ENCODE assay signal across 9 cellular contexts in the genomic region with DNA sequence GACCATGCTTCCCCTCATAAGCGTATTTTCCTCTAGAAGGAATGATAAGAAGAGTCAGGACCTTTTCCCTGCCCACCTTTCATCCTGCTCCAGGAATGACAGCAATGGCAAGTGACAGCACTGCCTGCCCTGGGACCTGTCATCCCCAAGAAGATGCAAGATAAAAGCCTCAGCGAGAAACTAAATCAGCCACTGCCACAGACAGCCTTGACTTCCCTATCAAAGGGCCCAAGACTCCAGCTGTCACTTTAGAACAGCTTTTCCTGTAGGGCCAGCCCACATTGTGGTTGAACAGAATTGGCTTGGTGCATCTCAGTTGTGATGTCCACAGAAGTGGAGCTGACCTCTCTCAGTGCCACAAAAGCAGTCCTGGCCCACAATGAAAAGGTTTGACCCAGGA. TPM values are rescaled to one million over a fixed set of nuclear protein-coding genes. Genes with fewer than 3 reads are reported as not detected.
DNase-seq lines count a peak whose midpoint lies in the region; ATAC-seq and TF ChIP-seq lines count a peak whose summit lies in the region.
"Had no signal": no experiment of that assay in that cellular context is flagged by ENCODE, and none has a peak within 500 bp of the region (broad histone marks: within the 10 kb centered on the region; RNA-seq: fewer than 3 reads in every experiment).

No MANE protein-coding gene starts in this region.

- no peak for ATAC-seq in activated B cell treated with CpG ODN at 0.5 μM for 24 hours (ENCODE audit: low read depth)

- H3K27me3 ChIP-seq in tibial nerve, result no peaks in the 10 kb centered on the region

- no peak for DNase-seq in activated naive CD4-positive, alpha-beta T cell treated with anti-CD3 and anti-CD28 coated beads, Interleukin-2, amount 10 ng/mL, durations not matched to agents 7 days and 5 days
- no peak for DNase-seq in activated naive CD4-positive, alpha-beta T cell treated with Interleukin-2 at 50 U/mL for 16 hours
- no peak for DNase-seq in activated B cell treated with CpG ODN at 0.5 μM for 24 hours
- DNase-seq in immature natural killer cell, result no peak
- no peak for DNase-seq in tibial nerve (ENCODE audit: low spot score in 2 of 2)
- DNase-seq in NCI-H1105 (lab: John Stamatoyannopoulos, UW), result no peak
- DNase-seq in NCI-H526 (lab: John Stamatoyannopoulos, UW), result no peak
- DNase-seq in HCEC 1CT, result no peak

- peak overlapping the region; percentile 99 for H3K4me3 Mint-ChIP-seq in activated naive CD4-positive, alpha-beta T cell treated with anti-CD3 and anti-CD28 coated beads, Interleukin-2, amount 10 ng/mL, durations not matched to agents 7 days and 5 days
- H3K4me3 Mint-ChIP-seq in activated B cell treated with CpG ODN at 0.5 μM for 24 hours (peak overlapping the region; percentile 99), immature natural killer cell (peak overlapping the region; percentile 95 to 98 (median 98))

- POLR2A ChIA-PET in activated B cell treated with CpG ODN at 0.5 μM for 24 hours (lab: Charles Lee), result interaction anchor here (0.7 to 4.0 kb wide), 11 partner anchors 26 to 1412 kb away, joined by 3 to 25 read pairs (median 4); a partner anchor contains a TSS

- H3K27ac Mint-ChIP-seq in activated naive CD4-positive, alpha-beta T cell treated with anti-CD3 and anti-CD28 coated beads, Interleukin-2, amount 10 ng/mL, durations not matched to agents 7 days and 5 days, result peak overlapping the region; percentile 97
- peak overlapping the region; percentile 97 for H3K27ac Mint-ChIP-seq in activated B cell treated with CpG ODN at 0.5 μM for 24 hours
- peak overlapping the region; percentile 95 to 99 (median 98) for H3K27ac Mint-ChIP-seq in immature natural killer cell

- peaks cover 29% of the 10 kb centered on the region for H3K36me3 Mint-ChIP-seq in activated naive CD4-positive, alpha-beta T cell treated with anti-CD3 and anti-CD28 coated beads, Interleukin-2, amount 10 ng/mL, durations not matched to agents 7 days and 5 days
- H3K36me3 Mint-ChIP-seq in activated B cell treated with CpG ODN at 0.5 μM for 24 hours (ENCODE audit: low read depth) (peaks cover 42% of the 10 kb centered on the region), immature natural killer cell (peaks cover 0 to 4% (median 3%) of the 10 kb centered on the region in 3 donors)

- peaks cover 0 to 54% (median 43%) of the 10 kb centered on the region in 4 donors for H3K4me1 ChIP-seq in tibial nerve

- H3K9me3 Mint-ChIP-seq in activated naive CD4-positive, alpha-beta T cell treated with anti-CD3 and anti-CD28 coated beads, Interleukin-2, amount 10 ng/mL, durations not matched to agents 7 days and 5 days, result no peaks in the 10 kb centered on the region
- H3K9me3 Mint-ChIP-seq in activated B cell treated with CpG ODN at 0.5 μM for 24 hours (no peaks in the 10 kb centered on the region), immature natural killer cell (no peaks in the 10 kb centered on the region)

- H3K27ac ChIP-seq in tibial nerve, result peak overlapping the region in 3 of 4 donors; percentile 93 to 97 (median 97)

- H3K27me3 Mint-ChIP-seq in activated naive CD4-positive, alpha-beta T cell treated with anti-CD3 and anti-CD28 coated beads, Interleukin-2, amount 10 ng/mL, durations not matched to agents 7 days and 5 days, result no peaks in the 10 kb centered on the region
- H3K27me3 Mint-ChIP-seq in activated B cell treated with CpG ODN at 0.5 μM for 24 hours (no peaks in the 10 kb centered on the region), immature natural killer cell (ENCODE audit: low read depth in 3 of 3) (peaks cover 6 to 9% (median 8%) of the 10 kb centered on the region in 3 donors)

- H3K4me3 ChIP-seq in tibial nerve, result peak overlapping the region in 2 of 4 donors; percentile 64 to 86

- CTCF ChIA-PET in activated naive CD4-positive, alpha-beta T cell treated with anti-CD3 and anti-CD28 coated beads, Interleukin-2, amount 10 ng/mL, durations not matched to agents 7 days and 5 days (lab: Charles Lee), result interaction anchor here (0.7 to 1.5 kb wide), 3 partner anchors 39 to 66 kb away, joined by 3 to 4 read pairs (median 4); no protein-coding TSS in a partner anchor
- CTCF ChIA-PET in activated B cell treated with CpG ODN at 0.5 μM for 24 hours (lab: Charles Lee), result interaction anchor here (0.7 to 1.4 kb wide), 5 partner anchors 29 to 150 kb away, joined by 3 to 4 read pairs (median 3); a partner anchor contains a TSS

- no peak for TF ChIP-seq POLR2A in tibial nerve (IDR thresholded peaks at IDR 0.05)

- TF ChIP-seq CTCF in activated B cell treated with CpG ODN at 0.5 μM for 24 hours (IDR thresholded peaks at IDR 0.05) (no peak), tibial nerve (IDR thresholded peaks at IDR 0.05) (no peak)

- no peak for TF ChIP-seq EP300 in tibial nerve (IDR thresholded peaks at IDR 0.05)

- peaks cover 0 to 17% (median 0%) of the 10 kb centered on the region in 3 donors for H3K36me3 ChIP-seq in tibial nerve

- intact Hi-C loops in activated B cell treated with CpG ODN at 0.5 μM for 24 hours (cut with micrococcal nuclease), result loop anchor here (10.0 kb wide), 1 partner anchor 212 kb away; a partner anchor contains a TSS

- H3K4me1 Mint-ChIP-seq in activated naive CD4-positive, alpha-beta T cell treated with anti-CD3 and anti-CD28 coated beads, Interleukin-2, amount 10 ng/mL, durations not matched to agents 7 days and 5 days, result peaks cover 49% of the 10 kb centered on the region
- H3K4me1 Mint-ChIP-seq in activated B cell treated with CpG ODN at 0.5 μM for 24 hours, result peaks cover 58% of the 10 kb centered on the region
- H3K4me1 Mint-ChIP-seq in immature natural killer cell, result peaks cover 51 to 64% of the 10 kb centered on the region in 2 donors

- no peaks in the 10 kb centered on the region for H3K9me3 ChIP-seq in tibial nerve

- WGBS in tibial nerve, 2 donors, result 36 to 41% methylated on average over 2 of the region's 2 CpGs

RNA-seq across cellular contexts. Expression of a gene that starts 1.1 kb away (rescaled TPM):
- total RNA-seq in activated B cell treated with CpG ODN at 0.5 μM for 24 hours, result 157 and 171 TPM in 2 replicates
- polyA plus RNA-seq in immature natural killer cell, result 100 to 1,000 TPM; 110 to 184 (median 126) TPM
- 10 to 100 TPM; 27.3 to 42.9 (median 36.3) TPM for total RNA-seq in tibial nerve

RNA-seq across cellular contexts. Expression of a gene that starts 30.7 kb away (rescaled TPM):
- total RNA-seq in activated B cell treated with CpG ODN at 0.5 μM for 24 hours (172 and 191 TPM in 2 replicates), tibial nerve (under 1 TPM in 1 of 4 donors, not detected in 3; 0.22 TPM)
- 100 to 1,000 TPM in 1 of 3 donors, 10 to 100 TPM in 2; 70.4 to 127 (median 97.4) TPM for polyA plus RNA-seq in immature natural killer cell
- total RNA-seq: RPMI7951 had no signal

RNA-seq across cellular contexts. Expression of a gene that starts 36.5 kb away (rescaled TPM):
- total RNA-seq in activated B cell treated with CpG ODN at 0.5 μM for 24 hours, result 238 and 257 TPM in 2 replicates
- 100 to 1,000 TPM; 106 to 193 (median 107) TPM for polyA plus RNA-seq in immature natural killer cell
- 100 to 1,000 TPM; 471 to 530 (median 493) TPM for total RNA-seq in tibial nerve

Comparison
In these comparisons a context has a peak if more than half of its experiments do, and no peak if none do; other contexts are left out.
1. RNA of a gene that starts 30.7 kb away (total RNA-seq): 172 to 191 TPM in activated B cell treated with CpG ODN at 0.5 μM for 24 hours; 0.22 TPM in tibial nerve; every median in the first group is over 100 times any median in the second.
2. Peak in every context shown above with its lines, with median percentiles within 50 percentile points of each other: H3K27ac Mint-ChIP-seq and H3K4me3 Mint-ChIP-seq.